19 cellular contexts compared by ENCODE assay signal in the genomic region with DNA sequence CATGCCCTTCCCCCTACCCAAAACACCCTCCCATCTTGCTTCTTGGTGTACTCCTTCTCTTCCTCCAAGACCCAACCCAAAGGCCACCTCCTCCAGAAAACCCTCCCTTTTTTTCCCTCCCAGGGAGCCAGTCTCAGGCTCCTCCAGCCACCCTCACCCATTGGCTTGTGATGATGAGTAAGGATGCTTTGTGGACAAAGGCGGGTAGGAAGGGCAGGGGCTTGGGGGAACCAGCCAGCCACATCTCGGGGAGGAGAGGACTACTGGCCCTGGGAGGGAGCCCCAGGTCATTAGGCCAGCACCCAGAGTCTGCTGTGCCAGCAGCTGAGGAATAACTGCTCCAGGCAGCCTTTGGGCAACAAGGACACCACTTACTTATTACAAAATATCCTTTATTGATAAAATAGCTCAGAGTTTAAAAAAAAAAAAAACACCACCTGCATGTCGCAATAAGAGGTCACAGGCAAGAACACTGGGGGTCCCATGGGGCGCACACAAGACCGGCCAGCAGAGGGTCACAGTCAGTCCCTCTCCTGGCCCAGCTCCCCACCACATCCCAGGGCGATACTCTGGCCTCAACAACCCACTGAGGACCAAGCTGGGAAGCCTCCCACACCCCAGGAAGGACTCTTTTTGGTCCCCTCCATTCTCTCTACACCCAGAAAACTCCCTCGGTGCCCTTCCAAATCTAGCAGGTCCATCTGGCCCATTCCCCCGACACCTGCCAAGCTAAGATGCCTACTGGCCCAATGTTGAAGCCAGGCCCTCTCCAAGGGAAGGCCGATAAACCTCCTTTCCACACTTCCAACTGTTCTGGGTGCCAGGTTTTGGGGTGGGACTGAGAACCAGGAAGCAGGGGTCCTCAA. TPM values are rescaled to one million over a fixed set of nuclear protein-coding genes. Genes with fewer than 3 reads are reported as not detected.
DNase-seq lines count a peak whose midpoint lies in the region; ATAC-seq and TF ChIP-seq lines count a peak whose summit lies in the region.
"Had no signal": no experiment of that assay in that cellular context is flagged by ENCODE, and none has a peak within 500 bp of the region (broad histone marks: within the 10 kb centered on the region; RNA-seq: fewer than 3 reads in every experiment).

No MANE protein-coding gene starts in this region.

- no peaks in the 10 kb centered on the region for H3K9me3 Mint-ChIP-seq in type B pancreatic cell
- H3K9me3 Mint-ChIP-seq: CD4-positive, CD25-positive, alpha-beta regulatory T cell; HFFc6 had no signal

- no peaks in the 10 kb centered on the region for H3K36me3 ChIP-seq in mucosa of descending colon (ENCODE audit: low read depth)

- H3K36me3 Mint-ChIP-seq in type B pancreatic cell = no peaks in the 10 kb centered on the region
- H3K36me3 Mint-ChIP-seq: CD4-positive, CD25-positive, alpha-beta regulatory T cell had no signal

- H3K4me1 Mint-ChIP-seq in type B pancreatic cell (ENCODE audit: unreplicated experiment) = peaks cover 16% of the 10 kb centered on the region

- H3K27me3 Mint-ChIP-seq in type B pancreatic cell = peaks cover 10% of the 10 kb centered on the region

- no peak overlapping the region for H3K4me3 ChIP-seq in mucosa of descending colon
- H3K4me3 ChIP-seq: A549, GM23338 had no signal

- TF ChIP-seq CTCF in mucosa of descending colon (IDR thresholded peaks at IDR 0.05) (no peak), type B pancreatic cell (conservative IDR thresholded peaks at IDR 0.05) (no peak)

- no peak for ATAC-seq in Right ventricle myocardium superior (ENCODE audit: poor library complexity)
- ATAC-seq in left cardiac atrium = no peak
- ATAC-seq in mucosa of descending colon = no peak
- ATAC-seq in HG02870 (IDR thresholded peaks at IDR 0.05; ENCODE audit: unreplicated experiment) = no peak
- ATAC-seq: A549, Panc1 had no signal

- no peaks in the 10 kb centered on the region for H3K4me1 ChIP-seq in mucosa of descending colon (ENCODE audit: low read depth)

- intact Hi-C loops in Right ventricle myocardium superior (cut with DNase I) (loop anchor here (5.0 kb wide), 1 partner anchor 35 kb away; no protein-coding TSS in a partner anchor), left cardiac atrium (cut with DNase I) (loop anchor here in 1 of 2 donors (5.0 to 10.0 kb wide), 2 partner anchors 40 to 108 kb away; no protein-coding TSS in a partner anchor), mucosa of descending colon (cut with DNase I, micrococcal nuclease) (no loop called here)

- H3K9me3 ChIP-seq in mucosa of descending colon = no peaks in the 10 kb centered on the region
- H3K9me3 ChIP-seq: A549 had no signal

- DNase-seq in Right ventricle myocardium superior (peak; percentile 21), left cardiac atrium (no peak), cerebellum (ENCODE audit: low spot score) (peak; percentile 28), mucosa of descending colon (peak in 2 of 3 donors; percentile 9 to 31), type B pancreatic cell (ENCODE audit: extremely low spot score, unreplicated experiment) (no peak), NCI-H2196 treated with DMSO at 0.1 percent for 48 hours (lab: John Stamatoyannopoulos, UW; ENCODE audit: unreplicated experiment) (no peak), NCI-H2227 (lab: John Stamatoyannopoulos, UW; ENCODE audit: unreplicated experiment) (no peak)
- DNase-seq: DMS79 treated with DMSO at 0.1 percent for 48 hours, GF-D8, HFFc6, NCI-H1105 treated with DMSO at 0.1 percent for 48 hours, NCI-H187 treated with DMSO at 0.1 percent for 48 hours, NCI-H2171, NCI-H510A had no signal

- peak overlapping the region; percentile 64 for H3K4me3 Mint-ChIP-seq in type B pancreatic cell
- H3K4me3 Mint-ChIP-seq: CD4-positive, CD25-positive, alpha-beta regulatory T cell; GM23338; HFFc6 had no signal

- H3K27ac Mint-ChIP-seq in type B pancreatic cell = no peak overlapping the region
- H3K27ac Mint-ChIP-seq: GM23338, HFFc6 had no signal

RNA-seq across cellular contexts. Expression of gene ADRA2B, which starts 3.6 kb away (rescaled TPM):
- total RNA-seq in Right ventricle myocardium superior (6.4 TPM), left cardiac atrium (1 to 10 TPM; 1.6 to 2.3 TPM), cerebellum (not detected), mucosa of descending colon (under 1 TPM; 0.17 to 0.73 (median 0.36) TPM), type B pancreatic cell (ENCODE audit: low replicate concordance) (2.4 and 13.9 TPM in 2 replicates)
- total RNA-seq: HFFc6 had no signal

RNA-seq across cellular contexts. Expression of gene ASTL, which starts 25.6 kb away (rescaled TPM):
- total RNA-seq in Right ventricle myocardium superior (not detected), left cardiac atrium (not detected), cerebellum (not detected), mucosa of descending colon (not detected), type B pancreatic cell (ENCODE audit: low replicate concordance) (0.93 TPM in 1 of 2 replicates, not detected in the other)
- total RNA-seq: GM23338 had no signal

RNA-seq across cellular contexts. Expression of gene DUSP2, which starts 32.5 kb away (rescaled TPM):
- total RNA-seq in Right ventricle myocardium superior = 1.5 TPM
- 1 to 10 TPM; 1.6 to 2.4 TPM for total RNA-seq in left cardiac atrium
- 4.1 TPM for total RNA-seq in cerebellum
- total RNA-seq in mucosa of descending colon = 1 to 10 TPM; 1.5 to 2.3 (median 1.6) TPM
- total RNA-seq in type B pancreatic cell (ENCODE audit: low replicate concordance) = 4.3 and 4.5 TPM in 2 replicates

Comparison
In these comparisons a context has a peak if more than half of its experiments do, and no peak if none do; other contexts are left out.
1. DNase-seq: peak in Right ventricle myocardium superior (single experiment), cerebellum (single experiment) and mucosa of descending colon (2 of 3); none in left cardiac atrium (single experiment), type B pancreatic cell (single experiment), NCI-H2196 treated with DMSO at 0.1 percent for 48 hours (single experiment) and NCI-H2227 (single experiment).